16 cellular contexts compared by ENCODE assay signal in the genomic region with DNA sequence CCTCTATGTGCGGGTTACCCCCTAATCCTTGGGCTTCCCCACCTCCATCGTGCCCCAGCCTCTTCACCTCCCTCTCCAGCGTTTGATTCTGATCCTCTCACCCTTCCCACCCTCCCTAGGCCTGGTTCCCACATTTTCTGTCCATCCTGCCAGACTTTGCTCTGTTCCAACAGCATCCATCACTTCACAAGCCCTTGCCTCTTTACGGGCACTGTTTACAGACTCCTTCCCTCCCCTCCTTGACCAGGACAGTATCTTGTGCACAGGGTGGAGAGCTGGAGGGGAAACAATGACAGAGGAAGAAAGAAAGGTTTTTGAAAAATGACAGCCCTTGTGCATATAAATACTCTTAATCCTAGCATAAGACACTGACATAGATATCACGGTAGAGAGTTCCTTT. TPM values are rescaled to one million over a fixed set of nuclear protein-coding genes. Genes with fewer than 3 reads are reported as not detected.
DNase-seq lines count a peak whose midpoint lies in the region; FAIRE-seq and TF ChIP-seq lines count a peak whose summit lies in the region.
"Had no signal": no experiment of that assay in that cellular context is flagged by ENCODE, and none has a peak within 500 bp of the region (broad histone marks: within the 10 kb centered on the region; RNA-seq: fewer than 3 reads in every experiment).

No MANE protein-coding gene starts in this region.

- H2BK12ac ChIP-seq in H9 (ENCODE audit: insufficient read length, low read depth, low read length) = no peak overlapping the region

- H2BK20ac ChIP-seq in H9 (ENCODE audit: low read depth, low read length, poor library complexity, severe bottlenecking) = no peak overlapping the region

- WGBS in H9 (ENCODE audit: extremely low coverage, insufficient read length, low lambda C conversion rate) = no CpG with 5 or more reads among the region's 5 CpGs

- H3K27ac Mint-ChIP-seq in H9 (peak overlapping the region; percentile 23 to 47 (median 45); a peak in 6 of 7 replicates), brain (peak overlapping the region; percentile 11 to 86 (median 51)), glutamatergic neuron (ENCODE audit: unreplicated experiment) (peak overlapping the region; percentile 1), HFFc6 (no peak overlapping the region)
- H3K27ac Mint-ChIP-seq: CD4-positive, CD25-positive, alpha-beta regulatory T cell had no signal

- H2AFZ ChIP-seq in H9 (ENCODE audit: low read length) = no peak overlapping the region
- H2AFZ ChIP-seq: GM23248 had no signal

- H3T11ph ChIP-seq in H9 (ENCODE audit: low read length) = no peak overlapping the region

- H3K4me1 Mint-ChIP-seq in H9 (peaks cover 16 to 18% of the 10 kb centered on the region in 2 experiments), brain (peaks cover 30% of the 10 kb centered on the region), glutamatergic neuron (ENCODE audit: low read depth, unreplicated experiment) (peaks cover 12% of the 10 kb centered on the region), HFFc6 (ENCODE audit: low read depth) (no peaks in the 10 kb centered on the region)
- H3K4me1 Mint-ChIP-seq: CD4-positive, CD25-positive, alpha-beta regulatory T cell had no signal

- no peak overlapping the region for H2BK15ac ChIP-seq in H9 (ENCODE audit: low read depth, low read length)

- H4K91ac ChIP-seq in H9 (ENCODE audit: insufficient read length, low read depth, low read length) = no peak overlapping the region

- no peak overlapping the region for H3K14ac ChIP-seq in H9 (ENCODE audit: insufficient read depth, low read length)

- no peak overlapping the region for H3K18ac ChIP-seq in H9 (ENCODE audit: insufficient read length, low read depth, low read length)

- no peak overlapping the region for H3K56ac ChIP-seq in H9 (ENCODE audit: insufficient read length, low read depth, low read length)

- no peak overlapping the region for H4K5ac ChIP-seq in H9 (ENCODE audit: insufficient read length, low read depth, low read length)

- no peak for TF ChIP-seq CTCF in H9 (conservative IDR thresholded peaks at IDR 0.05)
- no peak for TF ChIP-seq CTCF in brain (conservative IDR thresholded peaks at IDR 0.05)
- no peak for TF ChIP-seq CTCF in glutamatergic neuron (IDR thresholded peaks at IDR 0.05; ENCODE audit: partially characterized antibody, unreplicated experiment)
- TF ChIP-seq CTCF in HFFc6 (IDR thresholded peaks at IDR 0.05) = no peak
- TF ChIP-seq CTCF in D721Med (IDR thresholded peaks at IDR 0.05; ENCODE audit: insufficient read depth, missing control alignments) = no peak

- no peak overlapping the region for H3K4ac ChIP-seq in H9 (ENCODE audit: low read depth, low read length)

- H2BK120ac ChIP-seq in H9 (ENCODE audit: low read depth, low read length, poor library complexity, severe bottlenecking) = no peak overlapping the region

- no peaks in the 10 kb centered on the region for H3K79me1 ChIP-seq in H9 (ENCODE audit: insufficient read depth, low read depth, low read length, poor library complexity, severe bottlenecking)

- H3K79me2 ChIP-seq in H9 (ENCODE audit: insufficient read depth, low read length) = no peaks in the 10 kb centered on the region

- no peak for FAIRE-seq in D721Med (lab: Jason Lieb, UNC)
- FAIRE-seq: GM12878, GM18507, HepG2 had no signal

- peaks cover 1 to 34% (median 27%) of the 10 kb centered on the region in 3 experiments; a peak in 5 of 7 replicates for H3K36me3 Mint-ChIP-seq in H9 (ENCODE audit: insufficient read depth in 1 of 3, low read depth in 3 of 3)
- H3K36me3 Mint-ChIP-seq in brain = peaks cover 77% of the 10 kb centered on the region
- H3K36me3 Mint-ChIP-seq in glutamatergic neuron (ENCODE audit: unreplicated experiment) = no peaks in the 10 kb centered on the region
- H3K36me3 Mint-ChIP-seq in HFFc6 (ENCODE audit: low read depth) = no peaks in the 10 kb centered on the region
- H3K36me3 Mint-ChIP-seq: CD4-positive, CD25-positive, alpha-beta regulatory T cell had no signal

- no peaks in the 10 kb centered on the region for H3K27me3 ChIP-seq in H9 (ENCODE audit: insufficient read depth, low read length)
- H3K27me3 ChIP-seq: BLaER1 treated with 17β-estradiol and CSF1 and Interleukin-3, amounts not matched to agents 10 nM and 100 nM had no signal

- peaks cover 2% of the 10 kb centered on the region; the same call in 1 of the 2 replicates for H3K4me1 ChIP-seq in H9 (ENCODE audit: insufficient read depth, low read length)

- H4K20me1 ChIP-seq in H9 (ENCODE audit: control insufficient read depth, insufficient read depth, insufficient read length) = no peaks in the 10 kb centered on the region
- H4K20me1 ChIP-seq: BLaER1 treated with 17β-estradiol and CSF1 and Interleukin-3, amounts not matched to agents 10 nM and 100 nM had no signal

- H3K4me3 Mint-ChIP-seq in H9 (no peak overlapping the region; a peak in 1 of 5 replicates), brain (no peak overlapping the region), glutamatergic neuron (ENCODE audit: unreplicated experiment) (peak overlapping the region; percentile 12), HFFc6 (no peak overlapping the region)
- H3K4me3 Mint-ChIP-seq: CD4-positive, CD25-positive, alpha-beta regulatory T cell had no signal

- no peak overlapping the region for H2AK5ac ChIP-seq in H9 (ENCODE audit: insufficient read length, low read length)

- H3K9me3 ChIP-seq in H9 (ENCODE audit: control insufficient read depth, low read depth, low read length) = no peaks in the 10 kb centered on the region
- H3K9me3 ChIP-seq: BLaER1 treated with 17β-estradiol and CSF1 and Interleukin-3, amounts not matched to agents 10 nM and 100 nM; HAP-1 had no signal

- H3K27me3 Mint-ChIP-seq in H9 (ENCODE audit: low read depth) = no peaks in the 10 kb centered on the region
- H3K27me3 Mint-ChIP-seq in brain = no peaks in the 10 kb centered on the region
- H3K27me3 Mint-ChIP-seq in glutamatergic neuron (ENCODE audit: unreplicated experiment) = no peaks in the 10 kb centered on the region
- peaks cover 12% of the 10 kb centered on the region for H3K27me3 Mint-ChIP-seq in HFFc6 (ENCODE audit: insufficient read depth)

- H3K23me2 ChIP-seq in H9 (ENCODE audit: insufficient read length, low read depth, low read length, poor library complexity, severe bottlenecking) = no peaks in the 10 kb centered on the region

- H3K4me2 ChIP-seq in H9 (ENCODE audit: insufficient read depth, insufficient read length, low read length) = no peak overlapping the region

- no peak overlapping the region for H4K8ac ChIP-seq in H9 (replicated peaks; ENCODE audit: insufficient read length, low read depth, low read length)

- H3K27ac ChIP-seq in H9 (ENCODE audit: insufficient read length, low read depth, low read length) = no peak overlapping the region
- peak overlapping the region; percentile 72 for H3K27ac ChIP-seq in substantia nigra (ENCODE audit: low read depth, low read length, poor library complexity, severe bottlenecking)
- H3K27ac ChIP-seq: BLaER1 treated with 17β-estradiol and CSF1 and Interleukin-3, amounts not matched to agents 10 nM and 100 nM; GM23248 had no signal

- H3K9me3 Mint-ChIP-seq in H9 (no peaks in the 10 kb centered on the region), brain (no peaks in the 10 kb centered on the region), glutamatergic neuron (ENCODE audit: unreplicated experiment) (peaks cover 3% of the 10 kb centered on the region), HFFc6 (no peaks in the 10 kb centered on the region)

- DNase-seq in H9 = no peak
- DNase-seq in glutamatergic neuron = no peak
- DNase-seq in substantia nigra (lab: John Stamatoyannopoulos, UW) = no peak
- no peak for DNase-seq in UCSD-AML1 (lab: John Stamatoyannopoulos, UW; ENCODE audit: unreplicated experiment)
- no peak for DNase-seq in HFFc6
- DNase-seq in D721Med (ENCODE audit: insufficient read length, low spot score) = no peak
- DNase-seq: 8988T; CD4-positive, CD25-positive, alpha-beta regulatory T cell; DMS79; GM23248 had no signal

- no peak overlapping the region for H3K23ac ChIP-seq in H9 (ENCODE audit: insufficient read length, low read depth, low read length)

- H3K9ac ChIP-seq in H9 (ENCODE audit: extremely low read depth, insufficient read length, low read length) = no peak overlapping the region
- H3K9ac ChIP-seq: BLaER1 treated with 17β-estradiol and CSF1 and Interleukin-3, amounts not matched to agents 10 nM and 100 nM; GM23248 had no signal

- H2BK5ac ChIP-seq in H9 (ENCODE audit: insufficient read length, low read length) = no peak overlapping the region

RNA-seq across cellular contexts. Expression of a gene that starts 30.4 kb away (rescaled TPM):
- total RNA-seq in H9 (2021) (130 and 135 TPM in 2 replicates), glutamatergic neuron (ENCODE audit: unreplicated experiment) (10.3 TPM)
- polyA plus RNA-seq in brain (ENCODE audit: insufficient read depth, low read depth, low replicate concordance) = 288 TPM
- total RNA-seq in HFFc6 (2021; fragmentation: NEBNext Ultra II Directional; extraction: Animal tissue kit (Norgen Biotek cat#: 25700)) = 10 to 100 TPM in 3 of 6 experiments, 1 to 10 TPM in 3; 9.2 to 11.3 (median 10.0) TPM
- total RNA-seq: HepG2 had no signal
- polyA plus RNA-seq: HepG2 had no signal

Comparison
In these comparisons a context has a peak if more than half of its experiments do, and no peak if none do; other contexts are left out.
1. RNA of a gene that starts 30.4 kb away (total RNA-seq): 130 to 135 TPM in H9; 10.3 TPM in glutamatergic neuron (single experiment) and 9.2 to 11.3 TPM in HFFc6; every median in the first group is over 10 times any median in the second.